ENCODE assay signal across 12 cellular contexts in genomic region chr4:153916273-153916755, GRCh38.
DNase-seq lines count a peak whose midpoint lies in the region; ATAC-seq and TF ChIP-seq lines count a peak whose summit lies in the region.
"Had no signal": no experiment of that assay in that cellular context is flagged by ENCODE, and none has a peak within 500 bp of the region (broad histone marks: within the 10 kb centered on the region; RNA-seq: fewer than 3 reads in every experiment).

No MANE protein-coding gene starts in this region.

- H3K27me3 ChIP-seq in stomach, result no peaks in the 10 kb centered on the region
- H3K27me3 ChIP-seq: gastrocnemius medialis had no signal

- TF ChIP-seq POLR2A in GM18505 (IDR thresholded peaks at IDR 0.05; ENCODE audit: borderline replicate concordance, extremely low read depth, insufficient read depth, insufficient read length), result no peak
- no peak for TF ChIP-seq POLR2A in stomach (IDR thresholded peaks at IDR 0.05)

- no peak overlapping the region for H3K27ac ChIP-seq in stomach
- H3K27ac ChIP-seq: gastrocnemius medialis, RWPE1 had no signal

- H3K27ac Mint-ChIP-seq in activated naive CD8-positive, alpha-beta T cell, result peak overlapping the region; percentile 54
- H3K27ac Mint-ChIP-seq in CD14-positive monocyte, result no peak overlapping the region
- H3K27ac Mint-ChIP-seq: nephron progenitor cell had no signal

- peaks cover 3% of the 10 kb centered on the region for H3K36me3 Mint-ChIP-seq in activated naive CD8-positive, alpha-beta T cell
- H3K36me3 Mint-ChIP-seq in CD14-positive monocyte, result no peaks in the 10 kb centered on the region

- peaks cover 21% of the 10 kb centered on the region for H3K27me3 Mint-ChIP-seq in activated naive CD8-positive, alpha-beta T cell
- H3K27me3 Mint-ChIP-seq in CD14-positive monocyte (ENCODE audit: low read depth in 3 of 3), result peaks cover 1 to 3% (median 1%) of the 10 kb centered on the region in 3 donors

- DNase-seq in CD14-positive monocyte (ENCODE audit: low spot score), result no peak
- no peak for DNase-seq in retina
- DNase-seq in CD1c-positive myeloid dendritic cell (ENCODE audit: extremely low spot score), result no peak
- DNase-seq in stomach, result no peak
- DNase-seq: gastrocnemius medialis, nephron progenitor cell had no signal

- WGBS in stomach, 5 donors, result 79 to 81% (median 81%) methylated on average over 5 of the region's 5 CpGs

- TF ChIP-seq EP300 in stomach (IDR thresholded peaks at IDR 0.05), result no peak

- TF ChIP-seq CTCF in CD14-positive monocyte (IDR thresholded peaks at IDR 0.05), result no peak
- no peak for TF ChIP-seq CTCF in stomach (IDR thresholded peaks at IDR 0.05)

- no peaks in the 10 kb centered on the region for H3K4me1 ChIP-seq in stomach
- H3K4me1 ChIP-seq: gastrocnemius medialis had no signal

- no peak overlapping the region for H3K4me3 Mint-ChIP-seq in activated naive CD8-positive, alpha-beta T cell
- H3K4me3 Mint-ChIP-seq in CD14-positive monocyte, result no peak overlapping the region
- H3K4me3 Mint-ChIP-seq: nephron progenitor cell had no signal

- no peaks in the 10 kb centered on the region for H3K9me3 ChIP-seq in stomach
- H3K9me3 ChIP-seq: gastrocnemius medialis had no signal

- H3K9me3 Mint-ChIP-seq in activated naive CD8-positive, alpha-beta T cell (ENCODE audit: low read depth), result peaks cover 4% of the 10 kb centered on the region
- peaks cover 0 to 3% (median 0%) of the 10 kb centered on the region in 7 donors for H3K9me3 Mint-ChIP-seq in CD14-positive monocyte
- H3K9me3 Mint-ChIP-seq: nephron progenitor cell had no signal

- no peaks in the 10 kb centered on the region for H3K36me3 ChIP-seq in stomach
- H3K36me3 ChIP-seq: gastrocnemius medialis had no signal

- peaks cover 15% of the 10 kb centered on the region for H3K4me1 Mint-ChIP-seq in activated naive CD8-positive, alpha-beta T cell (ENCODE audit: low read depth)
- peaks cover 15% of the 10 kb centered on the region for H3K4me1 Mint-ChIP-seq in CD14-positive monocyte
- H3K4me1 Mint-ChIP-seq: nephron progenitor cell had no signal

- H3K4me3 ChIP-seq in stomach, result no peak overlapping the region
- H3K4me3 ChIP-seq: gastrocnemius medialis had no signal

- intact Hi-C loops in CD14-positive monocyte (cut with micrococcal nuclease) (no loop called here), stomach (cut with DNase I; ENCODE audit: low total_unique reads) (no loop called here)

- ATAC-seq in GM18505 (IDR thresholded peaks at IDR 0.05; ENCODE audit: unreplicated experiment) (peak; percentile 96), GM21360 (IDR thresholded peaks at IDR 0.05; ENCODE audit: unreplicated experiment) (peak; percentile 99), HG03135 (IDR thresholded peaks at IDR 0.05; ENCODE audit: unreplicated experiment) (peak; percentile 92)
- ATAC-seq: gastrocnemius medialis, HepG2 had no signal
